In genomic region chr3:42336103-42336502, GRCh38 we compare ENCODE assay signal across 24 cellular contexts.
"Had no signal": no experiment of that assay in that cellular context is flagged by ENCODE, and none has a peak within 500 bp of the region (broad histone marks: within the 10 kb centered on the region; RNA-seq: fewer than 3 reads in every experiment).

No MANE protein-coding gene starts in this region.

- H3K9me3 ChIP-seq: SJCRH30, SK-N-SH had no signal

- H3K27me3 ChIP-seq: brain microvascular endothelial cell, SJCRH30 had no signal

- H3K4me3 ChIP-seq: K562, SJCRH30 had no signal

- H3K4me2 ChIP-seq: SK-N-SH had no signal

- ATAC-seq: activated T-helper 17 cell treated with anti-CD3 and anti-CD28 coated beads, Interleukin-2, amount 50 U/mL, for 72 hours; K562; Right ventricle myocardium inferior had no signal

- H3K9ac ChIP-seq: SK-N-SH had no signal

- H3K36me3 ChIP-seq: brain microvascular endothelial cell, SJCRH30 had no signal

- DNase-seq: activated CD4-positive, alpha-beta memory T cell treated with anti-CD3 and anti-CD28 coated beads, Interleukin-2, amount 10 ng/mL, durations not matched to agents 7 days and 5 days; activated CD4-positive, alpha-beta T cell treated with anti-CD3 and anti-CD28 coated beads, Interleukin-2, amount 50 U/mL, for 1 hour; activated CD4-positive, CD25-positive, alpha-beta regulatory T cell; activated gamma-delta T cell; activated naive CD4-positive, alpha-beta T cell treated with anti-CD3 and anti-CD28 coated beads for 36 hours; activated T-cell treated with anti-CD3 and anti-CD28 coated beads for 4 hours; activated T-cell treated with anti-CD3 and anti-CD28 coated beads, Interleukin-2, amount 50 U/mL, for 48 hours; brain microvascular endothelial cell; central memory CD4-positive, alpha-beta T cell; Kasumi-1; NCI-H1092; NCI-H1930; NCI-H2171; NCI-H2227 treated with DMSO at 0.1 percent for 48 hours; NCI-H446 treated with DMSO at 0.1 percent for 48 hours; NCI-H524 treated with DMSO at 0.1 percent for 48 hours; NCI-H774; SJCRH30; SK-N-SH; T-helper 1 cell had no signal

- H3K27ac ChIP-seq: brain microvascular endothelial cell, SJCRH30, VCaP had no signal

- H3K4me1 ChIP-seq: SJCRH30 had no signal
